ENCODE assay signal across 1 cellular context in genomic region chr10:110123594-110123993, GRCh38.
TF ChIP-seq lines count a peak whose summit lies in the region.

No MANE protein-coding gene starts in this region.

TF ChIP-seq in IMR-90, 13 proteins besides CTCF, POLR2A, EP300 and RAD21 (continued from another document):
- TF ChIP-seq USF2 (IDR thresholded peaks at IDR 0.05; ENCODE audit: low read depth, low read length), result no peak
- no peak; the same call in 1 of the 2 replicates for TF ChIP-seq MAFK (IDR thresholded peaks at IDR 0.05; ENCODE audit: low read depth, low read length)
- no peak for TF ChIP-seq MAZ (IDR thresholded peaks at IDR 0.05; ENCODE audit: borderline replicate concordance, low read depth, low read length)
